ENCODE assay signal across 18 cellular contexts in genomic region chr10:78471326-78471722, GRCh38.
DNase-seq lines count a peak whose midpoint lies in the region; ATAC-seq and TF ChIP-seq lines count a peak whose summit lies in the region.
"Had no signal": no experiment of that assay in that cellular context is flagged by ENCODE, and none has a peak within 500 bp of the region (broad histone marks: within the 10 kb centered on the region; RNA-seq: fewer than 3 reads in every experiment).

No MANE protein-coding gene starts in this region.

- no peaks in the 10 kb centered on the region for H3K79me2 ChIP-seq in Loucy (ENCODE audit: insufficient read depth, low read length)

- no peaks in the 10 kb centered on the region for H3F3A ChIP-seq in Loucy (ENCODE audit: low read depth)

- H3K4me2 ChIP-seq in Loucy (ENCODE audit: low read depth, low read length, poor library complexity, severe bottlenecking) = peak overlapping the region; percentile 47
- H3K4me2 ChIP-seq: PC-9 had no signal

- H3K9me3 ChIP-seq in Loucy (ENCODE audit: insufficient read depth, low read depth, low read length) = no peaks in the 10 kb centered on the region
- H3K9me3 ChIP-seq: heart left ventricle had no signal

- H3K36me3 Mint-ChIP-seq in nephron progenitor cell (ENCODE audit: low read depth) = peaks cover 10% of the 10 kb centered on the region
- no peaks in the 10 kb centered on the region for H3K36me3 Mint-ChIP-seq in type B pancreatic cell
- H3K36me3 Mint-ChIP-seq: activated naive CD8-positive, alpha-beta T cell; CD8-positive, alpha-beta memory T cell; immature natural killer cell had no signal

- no peaks in the 10 kb centered on the region for H3K27me3 ChIP-seq in Loucy (ENCODE audit: insufficient read depth, low read length, poor library complexity, severe bottlenecking)
- H3K27me3 ChIP-seq: heart left ventricle had no signal

- no peak for ATAC-seq in esophagus mucosa
- ATAC-seq: activated T-cell treated with anti-CD3 and anti-CD28 coated beads, Interleukin-2, amount 50 U/mL, for 72 hours; GM12878; K562 had no signal

- TF ChIP-seq CTCF in Loucy (conservative IDR thresholded peaks at IDR 0.05; ENCODE audit: low read length) = no peak
- no peak for TF ChIP-seq CTCF in nephron progenitor cell (IDR thresholded peaks at IDR 0.05)
- no peak for TF ChIP-seq CTCF in type B pancreatic cell (conservative IDR thresholded peaks at IDR 0.05)
- TF ChIP-seq CTCF in coronary artery (IDR thresholded peaks at IDR 0.05) = no peak

- H3K4me3 Mint-ChIP-seq in nephron progenitor cell (no peak overlapping the region), type B pancreatic cell (no peak overlapping the region)
- H3K4me3 Mint-ChIP-seq: activated CD4-positive, alpha-beta memory T cell treated with anti-CD3 and anti-CD28 coated beads, Interleukin-2, amount 10 ng/mL, durations not matched to agents 7 days and 5 days; activated naive CD8-positive, alpha-beta T cell; activated T-cell treated with anti-CD3 and anti-CD28 coated beads, Interleukin-2, amount 50 U/mL, for 72 hours; CD8-positive, alpha-beta memory T cell; immature natural killer cell had no signal

- H3K9me2 ChIP-seq in Loucy (replicated peaks; ENCODE audit: low read depth, low read length) = no peaks in the 10 kb centered on the region

- H3K27ac Mint-ChIP-seq in nephron progenitor cell (peak overlapping the region; percentile 73), type B pancreatic cell (peak overlapping the region; percentile 43)
- H3K27ac Mint-ChIP-seq: activated CD4-positive, alpha-beta memory T cell treated with anti-CD3 and anti-CD28 coated beads, Interleukin-2, amount 10 ng/mL, durations not matched to agents 7 days and 5 days; activated naive CD8-positive, alpha-beta T cell; activated T-cell treated with anti-CD3 and anti-CD28 coated beads, Interleukin-2, amount 50 U/mL, for 72 hours; CD8-positive, alpha-beta memory T cell; immature natural killer cell had no signal

- no peak overlapping the region for H3K27ac ChIP-seq in coronary artery
- H3K27ac ChIP-seq: PC-9 had no signal

- peaks cover 23% of the 10 kb centered on the region for H3K4me1 ChIP-seq in Loucy (ENCODE audit: insufficient read depth, low read length, poor library complexity, severe bottlenecking)
- H3K4me1 ChIP-seq: heart left ventricle had no signal

- H3K4me1 Mint-ChIP-seq in nephron progenitor cell (peaks cover 62% of the 10 kb centered on the region), type B pancreatic cell (ENCODE audit: unreplicated experiment) (peaks cover 48% of the 10 kb centered on the region)
- H3K4me1 Mint-ChIP-seq: activated CD4-positive, alpha-beta memory T cell treated with anti-CD3 and anti-CD28 coated beads, Interleukin-2, amount 10 ng/mL, durations not matched to agents 7 days and 5 days; CD8-positive, alpha-beta memory T cell had no signal

- no peak overlapping the region for H2AFZ ChIP-seq in Loucy (ENCODE audit: low read length)
- H2AFZ ChIP-seq: PC-9 had no signal

- H3K9me3 Mint-ChIP-seq in nephron progenitor cell (peaks cover 22% of the 10 kb centered on the region), type B pancreatic cell (peaks cover 6% of the 10 kb centered on the region)
- H3K9me3 Mint-ChIP-seq: activated CD4-positive, alpha-beta memory T cell treated with anti-CD3 and anti-CD28 coated beads, Interleukin-2, amount 10 ng/mL, durations not matched to agents 7 days and 5 days; immature natural killer cell had no signal

- no peaks in the 10 kb centered on the region for H4K20me1 ChIP-seq in Loucy (ENCODE audit: insufficient read depth, low read length, poor library complexity, severe bottlenecking)

- H3K36me3 ChIP-seq in Loucy (ENCODE audit: insufficient read depth, low read length) = no peaks in the 10 kb centered on the region
- H3K36me3 ChIP-seq: heart left ventricle had no signal

- no peak overlapping the region for H3K4me3 ChIP-seq in Loucy (ENCODE audit: low read length, poor library complexity, severe bottlenecking)
- H3K4me3 ChIP-seq in coronary artery = no peak overlapping the region
- H3K4me3 ChIP-seq: GM12878, heart left ventricle, K562, PC-9 had no signal

- no peaks in the 10 kb centered on the region for H3K27me3 Mint-ChIP-seq in nephron progenitor cell (ENCODE audit: low read depth, poor library complexity)
- no peaks in the 10 kb centered on the region for H3K27me3 Mint-ChIP-seq in type B pancreatic cell
- H3K27me3 Mint-ChIP-seq: activated CD4-positive, alpha-beta memory T cell treated with anti-CD3 and anti-CD28 coated beads, Interleukin-2, amount 10 ng/mL, durations not matched to agents 7 days and 5 days; activated naive CD8-positive, alpha-beta T cell had no signal

- H3K9ac ChIP-seq in Loucy (ENCODE audit: low read depth, low read length, poor library complexity, severe bottlenecking) = no peak overlapping the region

- DNase-seq in ecto neural progenitor cell (ENCODE audit: low spot score) = peak; percentile 45
- no peak for DNase-seq in nephron progenitor cell
- DNase-seq in type B pancreatic cell (ENCODE audit: extremely low spot score, unreplicated experiment) = peak; percentile 66
- no peak for DNase-seq in NCI-H524 treated with DMSO at 0.1 percent for 48 hours (lab: John Stamatoyannopoulos, UW)
- DNase-seq in coronary artery (ENCODE audit: low spot score) = no peak
- DNase-seq: activated CD4-positive, alpha-beta memory T cell treated with anti-CD3 and anti-CD28 coated beads, Interleukin-2, amount 10 ng/mL, durations not matched to agents 7 days and 5 days; activated CD4-positive, CD25-positive, alpha-beta regulatory T cell; activated T-cell treated with anti-CD3 and anti-CD28 coated beads, Interleukin-2, amount 50 U/mL, for 72 hours; CD8-positive, alpha-beta memory T cell; heart left ventricle; occipital lobe; PC-9 had no signal

Comparison
In these comparisons a context has a peak if more than half of its experiments do, and no peak if none do; other contexts are left out.
1. DNase-seq: peak in ecto neural progenitor cell (single experiment) and type B pancreatic cell (single experiment); none in nephron progenitor cell (single experiment), NCI-H524 treated with DMSO at 0.1 percent for 48 hours (single experiment) and coronary artery (single experiment).